9 cellular contexts compared by ENCODE assay signal in the genomic region with DNA sequence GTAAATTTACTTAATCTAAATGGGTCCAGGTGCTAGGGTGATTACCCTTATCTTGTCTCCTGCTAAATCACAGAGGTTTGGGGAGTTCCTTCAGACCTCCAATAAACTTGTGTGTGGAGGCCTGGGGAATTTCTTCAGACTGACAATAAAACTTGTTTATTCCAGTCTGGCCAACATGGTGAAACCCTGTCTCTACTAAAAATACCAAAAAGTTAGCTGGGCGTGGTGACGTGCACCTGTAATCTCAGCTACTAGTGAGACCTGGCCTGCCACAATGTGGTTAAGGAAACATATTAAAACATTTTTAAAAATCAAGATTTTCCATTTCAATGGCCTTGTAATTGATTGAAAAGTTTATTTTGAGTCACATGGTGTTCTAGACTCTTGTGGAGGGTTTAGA.
DNase-seq lines count a peak whose midpoint lies in the region; ATAC-seq and TF ChIP-seq lines count a peak whose summit lies in the region.
"Had no signal": no experiment of that assay in that cellular context is flagged by ENCODE, and none has a peak within 500 bp of the region (broad histone marks: within the 10 kb centered on the region; RNA-seq: fewer than 3 reads in every experiment).

No MANE protein-coding gene starts in this region.

- peaks cover 3% of the 10 kb centered on the region for H3K36me3 Mint-ChIP-seq in activated B cell treated with CpG ODN at 0.5 μM for 24 hours (ENCODE audit: low read depth)
- peaks cover 2% of the 10 kb centered on the region for H3K36me3 Mint-ChIP-seq in progenitor cell of endocrine pancreas (ENCODE audit: insufficient read depth)

- CTCF ChIA-PET in activated B cell treated with CpG ODN at 0.5 μM for 24 hours (lab: Charles Lee): interaction anchor here (1.0 to 1.4 kb wide), 2 partner anchors 11 to 40 kb away, joined by 3 to 4 read pairs; no protein-coding TSS in a partner anchor

- in situ Hi-C loops in GM13977 (cut with MboI; ENCODE audit: low pct_unique_long_range_greater_than_20kb, low sequenced_read_pairs, unreplicated experiment): no loop called here

- DNase-seq in activated B cell treated with CpG ODN at 0.5 μM for 24 hours: no peak
- DNase-seq in progenitor cell of endocrine pancreas (ENCODE audit: low spot score, unreplicated experiment): no peak
- no peak for DNase-seq in GM13977 (ENCODE audit: low spot score)
- no peak for DNase-seq in activated CD8-positive, alpha-beta memory T cell treated with anti-CD3 and anti-CD28 coated beads, Interleukin-2, amount 50 U/mL, for 4 hours
- DNase-seq in GM19238 (ENCODE audit: insufficient read length, low spot score): no peak
- DNase-seq: effector CD8-positive, alpha-beta T cell; NCI-H446 had no signal

- H3K4me3 Mint-ChIP-seq in activated B cell treated with CpG ODN at 0.5 μM for 24 hours: peak overlapping the region; percentile 77
- no peak overlapping the region for H3K4me3 Mint-ChIP-seq in progenitor cell of endocrine pancreas (ENCODE audit: low read depth)

- intact Hi-C loops in activated B cell treated with CpG ODN at 0.5 μM for 24 hours (cut with micrococcal nuclease): loop anchor here (2.0 to 5.0 kb wide), 4 partner anchors 20 to 948 kb away; partner anchors contain the start of gene AMN1

- H3K27me3 Mint-ChIP-seq in activated B cell treated with CpG ODN at 0.5 μM for 24 hours: no peaks in the 10 kb centered on the region
- no peaks in the 10 kb centered on the region for H3K27me3 Mint-ChIP-seq in progenitor cell of endocrine pancreas

- ATAC-seq in GM19025 (IDR thresholded peaks at IDR 0.05; ENCODE audit: low read depth, unreplicated experiment) (peak; percentile 29), HG02763 (IDR thresholded peaks at IDR 0.05; ENCODE audit: unreplicated experiment) (peak; percentile 32), activated B cell treated with CpG ODN at 0.5 μM for 24 hours (ENCODE audit: low read depth) (peak; percentile 32)

- POLR2A ChIA-PET in activated B cell treated with CpG ODN at 0.5 μM for 24 hours (lab: Charles Lee): interaction anchor here (0.6 to 3.7 kb wide), 7 partner anchors 20 to 544 kb away, joined by 3 to 20 read pairs (median 8); partner anchors contain the start of genes AMN1 and BICD1

- H3K9me3 Mint-ChIP-seq in activated B cell treated with CpG ODN at 0.5 μM for 24 hours (no peaks in the 10 kb centered on the region), progenitor cell of endocrine pancreas (ENCODE audit: low read depth) (no peaks in the 10 kb centered on the region)

- H3K4me1 Mint-ChIP-seq in activated B cell treated with CpG ODN at 0.5 μM for 24 hours (peaks cover 41% of the 10 kb centered on the region), progenitor cell of endocrine pancreas (ENCODE audit: low read depth) (peaks cover 38% of the 10 kb centered on the region)

- H3K27ac Mint-ChIP-seq in activated B cell treated with CpG ODN at 0.5 μM for 24 hours (peak overlapping the region; percentile 99), progenitor cell of endocrine pancreas (peak overlapping the region; percentile 91)

- no peak for TF ChIP-seq CTCF in activated B cell treated with CpG ODN at 0.5 μM for 24 hours (IDR thresholded peaks at IDR 0.05)
- no peak for TF ChIP-seq CTCF in progenitor cell of endocrine pancreas (IDR thresholded peaks at IDR 0.05; ENCODE audit: unreplicated experiment)
- TF ChIP-seq CTCF in GM13977 (IDR thresholded peaks at IDR 0.05; ENCODE audit: extremely low read depth, insufficient read depth, missing control alignments): no peak
